ENCODE assay signal across 19 cellular contexts in genomic region chr4:54913751-54914526, GRCh38.
A peak's percentile ranks its signal among the peaks of the same experiment; 100 is the strongest.
DNase-seq lines count a peak whose midpoint lies in the region; ATAC-seq and TF ChIP-seq lines count a peak whose summit lies in the region.
"Had no signal": no experiment of that assay in that cellular context is flagged by ENCODE, and none has a peak within 500 bp of the region (broad histone marks: within the 10 kb centered on the region; RNA-seq: fewer than 3 reads in every experiment).

No MANE protein-coding gene starts in this region.

- H3K27me3 Mint-ChIP-seq in activated naive CD8-positive, alpha-beta T cell treated with anti-CD3 and anti-CD28 coated beads, Interleukin-2, amount 50 U/mL, for 24 hours, result no peaks in the 10 kb centered on the region
- H3K27me3 Mint-ChIP-seq in activated naive CD8-positive, alpha-beta T cell treated with anti-CD3 and anti-CD28 coated beads for 36 hours, result no peaks in the 10 kb centered on the region
- H3K27me3 Mint-ChIP-seq in natural killer cell (ENCODE audit: low read depth in 2 of 2), result peaks cover 0 to 3% of the 10 kb centered on the region in 2 donors
- H3K27me3 Mint-ChIP-seq: activated naive CD4-positive, alpha-beta T cell treated with anti-CD3 and anti-CD28 coated beads, Interleukin-2, amount 50 U/mL, for 24 hours; CD4-positive, alpha-beta T cell; central memory CD8-positive, alpha-beta T cell had no signal

- no peaks in the 10 kb centered on the region for H3K9me3 Mint-ChIP-seq in activated naive CD8-positive, alpha-beta T cell treated with anti-CD3 and anti-CD28 coated beads, Interleukin-2, amount 50 U/mL, for 24 hours
- H3K9me3 Mint-ChIP-seq in activated naive CD8-positive, alpha-beta T cell treated with anti-CD3 and anti-CD28 coated beads for 36 hours, result no peaks in the 10 kb centered on the region
- H3K9me3 Mint-ChIP-seq in natural killer cell, result no peaks in the 10 kb centered on the region
- H3K9me3 Mint-ChIP-seq: activated naive CD4-positive, alpha-beta T cell treated with anti-CD3 and anti-CD28 coated beads, Interleukin-2, amount 50 U/mL, for 24 hours; CD4-positive, alpha-beta T cell; central memory CD8-positive, alpha-beta T cell had no signal

- no peak for TF ChIP-seq CTCF in hepatocyte (IDR thresholded peaks at IDR 0.05; ENCODE audit: poor library complexity)
- TF ChIP-seq CTCF in tibial artery (IDR thresholded peaks at IDR 0.05), result no peak
- no peak for TF ChIP-seq CTCF in ovary (IDR thresholded peaks at IDR 0.05)
- no peak for TF ChIP-seq CTCF in natural killer cell (IDR thresholded peaks at IDR 0.05)

- peaks cover 3% of the 10 kb centered on the region for H3K4me1 ChIP-seq in hepatocyte (ENCODE audit: insufficient read depth)
- H3K4me1 ChIP-seq in tibial artery, result peaks cover 0 to 58% (median 28%) of the 10 kb centered on the region in 4 donors
- H3K4me1 ChIP-seq in ovary (ENCODE audit: insufficient read depth), result no peaks in the 10 kb centered on the region
- H3K4me1 ChIP-seq: A549, left lung had no signal

- H3K4me3 ChIP-seq in hepatocyte (no peak overlapping the region), tibial artery (no peak overlapping the region), ovary (no peak overlapping the region)
- H3K4me3 ChIP-seq: A549, left lung had no signal

- 61% methylated on average over 8 of the region's 8 CpGs for WGBS in hepatocyte (ENCODE audit: low lambda C conversion rate, missing lambda C conversion rate)
- WGBS in ovary, 3 donors, result 56% methylated on average over 8 of the region's 8 CpGs

- H3K4me1 Mint-ChIP-seq in activated naive CD8-positive, alpha-beta T cell treated with anti-CD3 and anti-CD28 coated beads, Interleukin-2, amount 50 U/mL, for 24 hours, result peaks cover 2% of the 10 kb centered on the region
- no peaks in the 10 kb centered on the region for H3K4me1 Mint-ChIP-seq in activated naive CD8-positive, alpha-beta T cell treated with anti-CD3 and anti-CD28 coated beads for 36 hours
- peaks cover 0 to 9% of the 10 kb centered on the region in 2 donors for H3K4me1 Mint-ChIP-seq in natural killer cell
- H3K4me1 Mint-ChIP-seq: central memory CD8-positive, alpha-beta T cell had no signal

- no peaks in the 10 kb centered on the region for H3K79me2 ChIP-seq in hepatocyte

- no peaks in the 10 kb centered on the region for H3K9me2 ChIP-seq in hepatocyte (replicated peaks; ENCODE audit: insufficient read depth)
- H3K9me2 ChIP-seq: SK-N-SH had no signal

- H3K4me3 Mint-ChIP-seq in activated naive CD8-positive, alpha-beta T cell treated with anti-CD3 and anti-CD28 coated beads, Interleukin-2, amount 50 U/mL, for 24 hours, result no peak overlapping the region
- H3K4me3 Mint-ChIP-seq in activated naive CD8-positive, alpha-beta T cell treated with anti-CD3 and anti-CD28 coated beads for 36 hours, result no peak overlapping the region
- H3K4me3 Mint-ChIP-seq in natural killer cell, result no peak overlapping the region
- H3K4me3 Mint-ChIP-seq: activated naive CD4-positive, alpha-beta T cell treated with anti-CD3 and anti-CD28 coated beads, Interleukin-2, amount 50 U/mL, for 24 hours; CD4-positive, alpha-beta T cell; central memory CD8-positive, alpha-beta T cell had no signal

- H3K9me3 ChIP-seq in hepatocyte (ENCODE audit: low read depth) (no peaks in the 10 kb centered on the region), tibial artery (no peaks in the 10 kb centered on the region), ovary (no peaks in the 10 kb centered on the region)
- H3K9me3 ChIP-seq: A549, left lung, SK-N-SH had no signal

- intact Hi-C loops in tibial artery (cut with DNase I; ENCODE audit: low total_unique reads) (no loop called here), ovary (cut with DNase I) (no loop called here), natural killer cell (cut with micrococcal nuclease) (no loop called here)

- DNase-seq in activated naive CD8-positive, alpha-beta T cell treated with anti-CD3 and anti-CD28 coated beads, Interleukin-2, amount 50 U/mL, for 24 hours, result no peak
- no peak for DNase-seq in activated naive CD8-positive, alpha-beta T cell treated with anti-CD3 and anti-CD28 coated beads for 36 hours
- DNase-seq in SW480 (ENCODE audit: low spot score), result peak; percentile 74
- DNase-seq in hepatocyte (ENCODE audit: low spot score), result peak; percentile 57
- DNase-seq in tibial artery, result peak; percentile 26 to 71
- no peak for DNase-seq in ovary
- no peak for DNase-seq in natural killer cell
- DNase-seq: activated CD4-positive, alpha-beta T cell treated with anti-CD3 and anti-CD28 coated beads, Interleukin-2, amount 50 U/mL, for 4 hours; activated T-cell treated with anti-CD3 and anti-CD28 coated beads, Interleukin-2, amount 50 U/mL, for 1 hour; CD4-positive, alpha-beta T cell; left lung; NCI-H146; SK-N-SH; stimulated activated CD4-positive, alpha-beta T cell treated with anti-CD3 and anti-CD28 coated beads, Interleukin-15, amount 100 ng/mL, for 24 hours; stimulated activated naive CD8-positive, alpha-beta T cell treated with anti-CD3 and anti-CD28 coated beads, Interleukin-15, Interleukin-2, amounts not matched to agents 100 U/mL and 50 U/mL, for 24 hours had no signal

- no peaks in the 10 kb centered on the region for H4K20me1 ChIP-seq in hepatocyte (ENCODE audit: insufficient read depth, poor library complexity, severe bottlenecking)

- H3K36me3 ChIP-seq in hepatocyte (replicated peaks; ENCODE audit: insufficient read depth, low read depth) (no peaks in the 10 kb centered on the region), tibial artery (no peaks in the 10 kb centered on the region), ovary (no peaks in the 10 kb centered on the region)
- H3K36me3 ChIP-seq: left lung had no signal

- TF ChIP-seq EP300 in ovary (IDR thresholded peaks at IDR 0.05), result no peak

- H3K27me3 ChIP-seq in hepatocyte (no peaks in the 10 kb centered on the region), tibial artery (no peaks in the 10 kb centered on the region), ovary (no peaks in the 10 kb centered on the region)
- H3K27me3 ChIP-seq: left lung had no signal

- no peak overlapping the region for H3K27ac Mint-ChIP-seq in activated naive CD8-positive, alpha-beta T cell treated with anti-CD3 and anti-CD28 coated beads, Interleukin-2, amount 50 U/mL, for 24 hours
- no peak overlapping the region for H3K27ac Mint-ChIP-seq in activated naive CD8-positive, alpha-beta T cell treated with anti-CD3 and anti-CD28 coated beads for 36 hours
- no peak overlapping the region for H3K27ac Mint-ChIP-seq in natural killer cell
- H3K27ac Mint-ChIP-seq: activated naive CD4-positive, alpha-beta T cell treated with anti-CD3 and anti-CD28 coated beads, Interleukin-2, amount 50 U/mL, for 24 hours; CD4-positive, alpha-beta T cell had no signal

- no peak overlapping the region for H3K4me2 ChIP-seq in hepatocyte
- H3K4me2 ChIP-seq: A549, SK-N-SH had no signal

- peak; percentile 24 for ATAC-seq in activated naive CD8-positive, alpha-beta T cell treated with anti-CD3 and anti-CD28 coated beads, Interleukin-2, amount 50 U/mL, for 24 hours
- ATAC-seq in GM21737 (IDR thresholded peaks at IDR 0.05; ENCODE audit: unreplicated experiment), result no peak
- ATAC-seq in natural killer cell, result no peak
- ATAC-seq: A549; left lung; stimulated activated naive CD8-positive, alpha-beta T cell treated with anti-CD3 and anti-CD28 coated beads, Interleukin-15, Interleukin-2, amounts not matched to agents 100 U/mL and 50 U/mL, for 24 hours had no signal

- H2AFZ ChIP-seq in hepatocyte, result no peak overlapping the region

- H3K27ac ChIP-seq in hepatocyte (peak overlapping the region; percentile 59), tibial artery (peak overlapping the region; percentile 62 to 71), ovary (no peak overlapping the region)
- H3K27ac ChIP-seq: A549, left lung had no signal

- H3K36me3 Mint-ChIP-seq in activated naive CD8-positive, alpha-beta T cell treated with anti-CD3 and anti-CD28 coated beads, Interleukin-2, amount 50 U/mL, for 24 hours (ENCODE audit: low read depth), result no peaks in the 10 kb centered on the region
- H3K36me3 Mint-ChIP-seq in activated naive CD8-positive, alpha-beta T cell treated with anti-CD3 and anti-CD28 coated beads for 36 hours, result no peaks in the 10 kb centered on the region
- no peaks in the 10 kb centered on the region for H3K36me3 Mint-ChIP-seq in natural killer cell
- H3K36me3 Mint-ChIP-seq: activated naive CD4-positive, alpha-beta T cell treated with anti-CD3 and anti-CD28 coated beads, Interleukin-2, amount 50 U/mL, for 24 hours had no signal

- no peak for TF ChIP-seq POLR2A in ovary (IDR thresholded peaks at IDR 0.05)

Comparison
In these comparisons a context has a peak if more than half of its experiments do, and no peak if none do; other contexts are left out.
1. DNase-seq: peak in SW480 (single experiment), hepatocyte (single experiment) and tibial artery (2 of 2); none in activated naive CD8-positive, alpha-beta T cell treated with anti-CD3 and anti-CD28 coated beads, Interleukin-2, amount 50 U/mL, for 24 hours (single experiment), activated naive CD8-positive, alpha-beta T cell treated with anti-CD3 and anti-CD28 coated beads for 36 hours (single experiment), ovary (0 of 5) and natural killer cell (single experiment).
2. H3K27ac ChIP-seq: peak in hepatocyte (single experiment) and tibial artery (2 of 2); none in ovary (0 of 2).